Comparison of ENCODE assay signal across 19 cellular contexts in the genomic region with DNA sequence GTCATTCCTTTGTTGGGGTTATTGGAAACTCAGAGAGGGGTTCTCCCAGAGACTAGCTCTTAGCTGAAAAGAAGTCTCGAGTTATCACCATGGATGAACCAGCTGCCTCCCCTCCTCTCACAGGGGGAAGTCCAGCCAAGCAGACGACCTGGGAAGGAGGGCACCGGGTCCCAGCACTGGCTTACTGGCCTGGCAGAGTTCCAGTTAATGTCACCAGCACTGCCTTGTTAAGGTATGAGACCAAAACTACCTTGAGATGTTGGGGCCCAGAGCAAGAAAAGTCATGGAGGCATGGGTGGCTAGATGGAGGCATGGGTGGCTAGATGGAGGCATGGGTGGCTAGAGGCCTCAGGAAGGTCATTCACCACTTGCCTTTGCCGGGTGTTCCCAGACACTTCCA.
DNase-seq lines count a peak whose midpoint lies in the region; ATAC-seq and TF ChIP-seq lines count a peak whose summit lies in the region.
"Had no signal": no experiment of that assay in that cellular context is flagged by ENCODE, and none has a peak within 500 bp of the region (broad histone marks: within the 10 kb centered on the region; RNA-seq: fewer than 3 reads in every experiment).

No MANE protein-coding gene starts in this region.

- no peak overlapping the region for H3K4me2 ChIP-seq in skeletal muscle satellite cell (ENCODE audit: low read length)

- H3K9ac ChIP-seq in skeletal muscle satellite cell (ENCODE audit: low read depth, low read length), result peak overlapping the region; percentile 11

- H3K27me3 Mint-ChIP-seq in CD14-positive monocyte (ENCODE audit: low read depth in 3 of 3) (peaks cover 0 to 11% (median 4%) of the 10 kb centered on the region in 3 donors), nephron progenitor cell (ENCODE audit: low read depth, poor library complexity) (peaks cover 7% of the 10 kb centered on the region)

- TF ChIP-seq CTCF in CD14-positive monocyte (IDR thresholded peaks at IDR 0.05), result no peak
- TF ChIP-seq CTCF in nephron progenitor cell (IDR thresholded peaks at IDR 0.05), result no peak

- H3K4me3 ChIP-seq in SJSA1 (no peak overlapping the region), skeletal muscle satellite cell (ENCODE audit: low read length) (no peak overlapping the region)
- H3K4me3 ChIP-seq: cardiac muscle cell, esophagus muscularis mucosa, Peyer's patch, SK-N-MC had no signal

- H3K4me1 ChIP-seq in SJSA1 (replicated peaks) (peaks cover 46% of the 10 kb centered on the region), skeletal muscle satellite cell (ENCODE audit: control insufficient read depth, insufficient read depth, low read length) (peaks cover 44% of the 10 kb centered on the region)

- H3K27ac Mint-ChIP-seq in CD14-positive monocyte (peak overlapping the region in 6 of 7 donors; percentile 58 to 93 (median 81)), nephron progenitor cell (no peak overlapping the region)

- H3K27me3 ChIP-seq in SJSA1 (replicated peaks), result no peaks in the 10 kb centered on the region
- no peaks in the 10 kb centered on the region for H3K27me3 ChIP-seq in skeletal muscle satellite cell (ENCODE audit: control insufficient read depth, insufficient read depth, low read length)
- H3K27me3 ChIP-seq: cardiac muscle cell, esophagus muscularis mucosa, Peyer's patch had no signal

- peaks cover 38% of the 10 kb centered on the region for H3K4me1 Mint-ChIP-seq in CD14-positive monocyte
- H3K4me1 Mint-ChIP-seq in nephron progenitor cell, result peaks cover 37% of the 10 kb centered on the region
- H3K4me1 Mint-ChIP-seq: naive B cell had no signal

- no peak for ATAC-seq in left lobe of liver
- no peak for ATAC-seq in GM18870 (IDR thresholded peaks at IDR 0.05; ENCODE audit: unreplicated experiment)

- H3K9me3 Mint-ChIP-seq in CD14-positive monocyte, result peaks cover 0 to 5% (median 0%) of the 10 kb centered on the region in 7 donors
- H3K9me3 Mint-ChIP-seq in nephron progenitor cell, result no peaks in the 10 kb centered on the region
- H3K9me3 Mint-ChIP-seq: naive B cell had no signal

- intact Hi-C loops in CD14-positive monocyte (cut with micrococcal nuclease), result no loop called here

- H3K4me3 Mint-ChIP-seq in CD14-positive monocyte (no peak overlapping the region), nephron progenitor cell (no peak overlapping the region)
- H3K4me3 Mint-ChIP-seq: naive B cell had no signal

- peak overlapping the region; percentile 91 for H3K27ac ChIP-seq in SJSA1
- H3K27ac ChIP-seq: cardiac muscle cell, SK-N-MC had no signal

- no peak for DNase-seq in CD14-positive monocyte (ENCODE audit: low spot score)
- no peak for DNase-seq in SJSA1 (ENCODE audit: low read depth in 1 of 2, low spot score in 2 of 2)
- DNase-seq in left lobe of liver (ENCODE audit: low spot score), result peak; percentile 45
- DNase-seq in nephron progenitor cell, result no peak
- DNase-seq in activated CD4-positive, alpha-beta T cell treated with anti-CD3 and anti-CD28 coated beads for 1 hour, result no peak
- DNase-seq in NCI-H2107 (lab: John Stamatoyannopoulos, UW), result no peak
- DNase-seq: DMS79 treated with DMSO at 0.1 percent for 48 hours; KG1; MV-4-11; naive B cell; NCI-H187 treated with DMSO at 0.1 percent for 48 hours; NCI-H446; Peyer's patch; stimulated activated CD4-positive, alpha-beta T cell treated with anti-CD3 and anti-CD28 coated beads, Interleukin-12 subunit alpha, Interleukin-12 subunit beta, amount 100 ng/mL, for 4 hours had no signal

- H3K36me3 ChIP-seq in SJSA1, result no peaks in the 10 kb centered on the region
- H3K36me3 ChIP-seq in skeletal muscle satellite cell (ENCODE audit: insufficient read depth, low read length), result no peaks in the 10 kb centered on the region
- H3K36me3 ChIP-seq: cardiac muscle cell, esophagus muscularis mucosa, Peyer's patch had no signal

- H3K9me3 ChIP-seq in SJSA1 (replicated peaks) (no peaks in the 10 kb centered on the region), skeletal muscle satellite cell (replicated peaks; ENCODE audit: low read length) (no peaks in the 10 kb centered on the region)
- H3K9me3 ChIP-seq: esophagus muscularis mucosa, Peyer's patch had no signal

- H3K36me3 Mint-ChIP-seq in CD14-positive monocyte (peaks cover 20 to 26% of the 10 kb centered on the region in 2 donors), nephron progenitor cell (ENCODE audit: low read depth) (no peaks in the 10 kb centered on the region)
- H3K36me3 Mint-ChIP-seq: naive B cell had no signal
